ENCODE assay signal across 16 cellular contexts in genomic region chr4:164892018-164892417, GRCh38. TPM values are rescaled to one million over a fixed set of nuclear protein-coding genes. Genes with fewer than 3 reads are reported as not detected.
DNase-seq lines count a peak whose midpoint lies in the region; ATAC-seq and TF ChIP-seq lines count a peak whose summit lies in the region.
"Had no signal": no experiment of that assay in that cellular context is flagged by ENCODE, and none has a peak within 500 bp of the region (broad histone marks: within the 10 kb centered on the region; RNA-seq: fewer than 3 reads in every experiment).

No MANE protein-coding gene starts in this region.

- H3K9me3 ChIP-seq in esophagus squamous epithelium: no peaks in the 10 kb centered on the region
- H3K9me3 ChIP-seq: colonic mucosa, right lobe of liver had no signal

- TF ChIP-seq POLR2A in esophagus squamous epithelium (IDR thresholded peaks at IDR 0.05): no peak

- DNase-seq in esophagus squamous epithelium (lab: John Stamatoyannopoulos, UW): no peak
- DNase-seq in SK-N-DZ (ENCODE audit: low spot score): no peak
- no peak for DNase-seq in activated T-cell treated with anti-CD3 and anti-CD28 coated beads, Interleukin-2, amount 50 U/mL, for 24 hours
- no peak for DNase-seq in activated CD4-positive, alpha-beta T cell treated with anti-CD3 and anti-CD28 coated beads, Interleukin-2, amount 50 U/mL, for 4 hours
- DNase-seq: activated CD4-positive, alpha-beta T cell treated with anti-CD3 and anti-CD28 coated beads, Interleukin-2, amount 10 ng/mL, durations not matched to agents 7 days and 5 days; activated naive CD8-positive, alpha-beta T cell treated with anti-CD3 and anti-CD28 coated beads, Interleukin-2, amount 10 ng/mL, durations not matched to agents 7 days and 5 days; colonic mucosa; NCI-H1092; right lobe of liver; trophoblast cell had no signal

- no peak overlapping the region for H3K4me3 ChIP-seq in esophagus squamous epithelium
- H3K4me3 ChIP-seq: colonic mucosa, right lobe of liver had no signal

- H3K36me3 Mint-ChIP-seq in activated T-cell treated with anti-CD3 and anti-CD28 coated beads, Interleukin-2, amount 50 U/mL, for 24 hours (ENCODE audit: low read depth): no peaks in the 10 kb centered on the region
- H3K36me3 Mint-ChIP-seq: activated naive CD8-positive, alpha-beta T cell treated with anti-CD3 and anti-CD28 coated beads, Interleukin-2, amount 10 ng/mL, durations not matched to agents 7 days and 5 days had no signal

- no peaks in the 10 kb centered on the region for H3K4me1 Mint-ChIP-seq in activated T-cell treated with anti-CD3 and anti-CD28 coated beads, Interleukin-2, amount 50 U/mL, for 24 hours (ENCODE audit: low read depth)
- H3K4me1 Mint-ChIP-seq: activated CD4-positive, alpha-beta T cell treated with anti-CD3 and anti-CD28 coated beads, Interleukin-2, amount 10 ng/mL, durations not matched to agents 7 days and 5 days; activated naive CD8-positive, alpha-beta T cell treated with anti-CD3 and anti-CD28 coated beads, Interleukin-2, amount 10 ng/mL, durations not matched to agents 7 days and 5 days had no signal

- no peaks in the 10 kb centered on the region for H3K27me3 ChIP-seq in esophagus squamous epithelium
- H3K27me3 ChIP-seq: colonic mucosa, right lobe of liver had no signal

- no peaks in the 10 kb centered on the region for H3K9me3 Mint-ChIP-seq in activated T-cell treated with anti-CD3 and anti-CD28 coated beads, Interleukin-2, amount 50 U/mL, for 24 hours
- H3K9me3 Mint-ChIP-seq: activated CD4-positive, alpha-beta T cell treated with anti-CD3 and anti-CD28 coated beads, Interleukin-2, amount 10 ng/mL, durations not matched to agents 7 days and 5 days; activated naive CD8-positive, alpha-beta T cell treated with anti-CD3 and anti-CD28 coated beads, Interleukin-2, amount 10 ng/mL, durations not matched to agents 7 days and 5 days had no signal

- WGBS in esophagus squamous epithelium, 2 donors: 62 to 89% methylated on average over 3 of the region's 3 CpGs

- no peaks in the 10 kb centered on the region for H3K36me3 ChIP-seq in esophagus squamous epithelium
- H3K36me3 ChIP-seq: colonic mucosa, right lobe of liver had no signal

- no peaks in the 10 kb centered on the region for H3K4me1 ChIP-seq in esophagus squamous epithelium
- H3K4me1 ChIP-seq: colonic mucosa, right lobe of liver had no signal

- no peak for TF ChIP-seq RAD21 in Ishikawa (IDR thresholded peaks at IDR 0.05; ENCODE audit: low read depth)

- peak; percentile 46 for ATAC-seq in GM18520 (IDR thresholded peaks at IDR 0.05; ENCODE audit: unreplicated experiment)
- peak; percentile 80 for ATAC-seq in GM21526 (IDR thresholded peaks at IDR 0.05; ENCODE audit: low FRiP score, unreplicated experiment)
- ATAC-seq in HG03025 (IDR thresholded peaks at IDR 0.05; ENCODE audit: low FRiP score, unreplicated experiment): peak; percentile 77
- ATAC-seq: right lobe of liver had no signal

- peaks cover 16% of the 10 kb centered on the region for H3K27me3 Mint-ChIP-seq in activated T-cell treated with anti-CD3 and anti-CD28 coated beads, Interleukin-2, amount 50 U/mL, for 24 hours

- no peak overlapping the region for H3K4me3 Mint-ChIP-seq in activated T-cell treated with anti-CD3 and anti-CD28 coated beads, Interleukin-2, amount 50 U/mL, for 24 hours
- H3K4me3 Mint-ChIP-seq: activated CD4-positive, alpha-beta T cell treated with anti-CD3 and anti-CD28 coated beads, Interleukin-2, amount 10 ng/mL, durations not matched to agents 7 days and 5 days; activated naive CD8-positive, alpha-beta T cell treated with anti-CD3 and anti-CD28 coated beads, Interleukin-2, amount 10 ng/mL, durations not matched to agents 7 days and 5 days had no signal

- TF ChIP-seq CTCF in esophagus squamous epithelium (IDR thresholded peaks at IDR 0.05): no peak

- H3K27ac Mint-ChIP-seq in activated T-cell treated with anti-CD3 and anti-CD28 coated beads, Interleukin-2, amount 50 U/mL, for 24 hours: no peak overlapping the region
- H3K27ac Mint-ChIP-seq: activated CD4-positive, alpha-beta T cell treated with anti-CD3 and anti-CD28 coated beads, Interleukin-2, amount 10 ng/mL, durations not matched to agents 7 days and 5 days; activated naive CD8-positive, alpha-beta T cell treated with anti-CD3 and anti-CD28 coated beads, Interleukin-2, amount 10 ng/mL, durations not matched to agents 7 days and 5 days had no signal

- intact Hi-C loops in esophagus squamous epithelium (cut with DNase I): no loop called here

- no peak overlapping the region for H3K27ac ChIP-seq in esophagus squamous epithelium
- H3K27ac ChIP-seq: colonic mucosa, right lobe of liver had no signal

- no peak for TF ChIP-seq EP300 in Ishikawa (IDR thresholded peaks at IDR 0.05; ENCODE audit: borderline replicate concordance)

TF ChIP-seq in Ishikawa, 13 proteins besides CTCF, POLR2A, EP300 and RAD21:
- peak; percentile 31; the same call in 1 of the 2 replicates for TF ChIP-seq TEAD4 (IDR thresholded peaks at IDR 0.05)
- TF ChIP-seq TAF1 (IDR thresholded peaks at IDR 0.05; ENCODE audit: low read depth): no peak
- TF ChIP-seq NFIC (IDR thresholded peaks at IDR 0.05): no peak

RNA-seq across cellular contexts. Expression of gene APELA, which starts 15.0 kb away (rescaled TPM):
- total RNA-seq in esophagus squamous epithelium: not detected
- polyA plus RNA-seq in SK-N-DZ (2014; cell fraction: cytosol; rRNA removed): not detected in 2 replicates
- polyA plus RNA-seq in SK-N-DZ (2014; cell fraction: nucleus; rRNA removed): not detected in 2 replicates
- total RNA-seq: activated CD4-positive, alpha-beta T cell treated with anti-CD3 and anti-CD28 coated beads, Interleukin-2, amount 10 ng/mL, durations not matched to agents 7 days and 5 days; activated naive CD8-positive, alpha-beta T cell treated with anti-CD3 and anti-CD28 coated beads, Interleukin-2, amount 10 ng/mL, durations not matched to agents 7 days and 5 days; colonic mucosa; fibroblast of villous mesenchyme; kidney epithelial cell; right lobe of liver had no signal
